ENCODE assay signal across 14 cellular contexts in the genomic region with DNA sequence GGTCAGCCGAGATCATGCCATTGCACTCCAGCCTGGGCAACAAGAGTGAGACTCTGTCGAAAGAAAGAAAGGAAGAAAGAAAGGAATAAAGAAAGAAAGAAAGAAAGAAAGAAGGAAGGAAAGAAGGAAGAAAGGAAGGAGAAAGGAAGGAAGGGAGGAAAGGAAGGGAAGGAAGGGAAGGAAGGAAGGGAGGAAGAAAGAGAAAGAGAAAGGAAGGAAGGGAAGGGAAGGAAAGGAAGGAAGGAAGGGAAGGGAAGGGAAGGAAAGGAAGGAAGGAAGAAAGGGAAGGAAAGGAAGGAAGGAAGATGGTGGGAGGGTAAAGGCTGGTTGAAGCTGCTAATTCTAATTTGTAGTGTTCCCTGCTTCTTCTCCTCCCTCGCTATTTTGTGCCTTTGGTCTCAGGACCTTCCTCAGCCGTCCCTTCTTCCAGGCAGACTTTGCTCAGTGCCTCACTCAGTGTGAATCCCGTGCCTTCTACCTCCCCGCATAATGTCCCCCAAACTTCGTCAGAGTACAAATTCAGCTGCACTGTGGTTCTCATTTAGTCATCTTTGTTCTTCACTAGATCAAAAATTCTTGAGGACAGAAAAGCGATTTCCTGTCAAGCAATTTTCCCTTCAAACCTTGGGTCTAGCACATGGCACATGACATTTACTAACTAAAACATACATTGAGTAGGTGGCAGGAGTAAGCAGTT.
"Had no signal": no experiment of that assay in that cellular context is flagged by ENCODE, and none has a peak within 500 bp of the region (broad histone marks: within the 10 kb centered on the region; RNA-seq: fewer than 3 reads in every experiment).

No MANE protein-coding gene starts in this region.

- ATAC-seq: T-helper 17 cell had no signal

- H3K36me3 ChIP-seq: cardiac muscle cell, left ventricle myocardium inferior, thyroid gland, uterus had no signal

- H3K27ac ChIP-seq: cardiac muscle cell, left ventricle myocardium inferior, thyroid gland, uterus had no signal

- DNase-seq: activated CD4-positive, alpha-beta T cell treated with anti-CD3 and anti-CD28 coated beads, Interleukin-2, amount 50 U/mL, for 4 hours; kidney; left ventricle myocardium inferior; stimulated activated CD4-positive, alpha-beta T cell treated with anti-CD3 and anti-CD28 coated beads, Interleukin-4, amount 100 ng/mL, for 4 hours; T-helper 17 cell; thyroid gland; uterus had no signal

- H3K4me1 ChIP-seq: left ventricle myocardium inferior, thyroid gland, uterus had no signal

- H3K9me3 ChIP-seq: thyroid gland, uterus had no signal

- FAIRE-seq: astrocyte, colon, frontal cortex, kidney, TTC549 had no signal

- H3K4me3 ChIP-seq: cardiac muscle cell, left ventricle myocardium inferior, skin epidermis, thyroid gland, uterus had no signal

- H3K27ac Mint-ChIP-seq: activated T-helper 1 cell treated with anti-CD3 and anti-CD28 coated beads, Interleukin-12 subunit alpha, Interleukin-12 subunit beta, Interleukin-2, Interleukin-4 antibody, amounts not matched to agents 30 ng/mL and 10 ng/mL and 1 ng/mL, durations not matched to agents 14 hours and 24 hours and 36 hours; T-helper 17 cell had no signal

- H3K9me3 Mint-ChIP-seq: activated T-helper 1 cell treated with anti-CD3 and anti-CD28 coated beads, Interleukin-12 subunit alpha, Interleukin-12 subunit beta, Interleukin-2, Interleukin-4 antibody, amounts not matched to agents 30 ng/mL and 10 ng/mL and 1 ng/mL, durations not matched to agents 14 hours and 24 hours and 36 hours had no signal

- H3K4me3 Mint-ChIP-seq: activated T-helper 1 cell treated with anti-CD3 and anti-CD28 coated beads, Interleukin-12 subunit alpha, Interleukin-12 subunit beta, Interleukin-2, Interleukin-4 antibody, amounts not matched to agents 30 ng/mL and 10 ng/mL and 1 ng/mL, durations not matched to agents 14 hours and 24 hours and 36 hours; T-helper 17 cell had no signal

- H3K27me3 ChIP-seq: cardiac muscle cell, thyroid gland, uterus had no signal
